Comparison of ENCODE assay signal across 21 cellular contexts in genomic region chr22:23283591-23284503, GRCh38.
A peak's percentile ranks its signal among the peaks of the same experiment; 100 is the strongest.
DNase-seq lines count a peak whose midpoint lies in the region; TF ChIP-seq lines count a peak whose summit lies in the region.
"Had no signal": no experiment of that assay in that cellular context is flagged by ENCODE, and none has a peak within 500 bp of the region (broad histone marks: within the 10 kb centered on the region; RNA-seq: fewer than 3 reads in every experiment).

No MANE protein-coding gene starts in this region.

- H3K27ac ChIP-seq in esophagus muscularis mucosa (replicated peaks in 1 of 4) (peak overlapping the region; percentile 83 to 90 (median 88)), muscle layer of duodenum (ENCODE audit: low read length) (peak overlapping the region; percentile 1), tibial nerve (peak overlapping the region; percentile 69 to 91 (median 82)), MM.1S (ENCODE audit: low read length) (no peak overlapping the region), H9 (ENCODE audit: insufficient read length, low read depth, low read length) (no peak overlapping the region)
- H3K27ac ChIP-seq: neural progenitor cell had no signal

- TF ChIP-seq EP300 in esophagus muscularis mucosa (IDR thresholded peaks at IDR 0.05), result peak; percentile 76
- peak; percentile 91 to 94 for TF ChIP-seq EP300 in tibial nerve (IDR thresholded peaks at IDR 0.05)

- H2BK15ac ChIP-seq in H9 (ENCODE audit: low read depth, low read length), result no peak overlapping the region

- no peak overlapping the region for H3K14ac ChIP-seq in H9 (ENCODE audit: insufficient read depth, low read length)

- H3K27me3 ChIP-seq in esophagus muscularis mucosa (no peaks in the 10 kb centered on the region), muscle layer of duodenum (ENCODE audit: low read depth, low read length) (no peaks in the 10 kb centered on the region), tibial nerve (no peaks in the 10 kb centered on the region), MM.1S (replicated peaks; ENCODE audit: insufficient read depth, low read length) (no peaks in the 10 kb centered on the region), H9 (ENCODE audit: insufficient read depth, low read length) (no peaks in the 10 kb centered on the region)
- H3K27me3 ChIP-seq: neural progenitor cell had no signal

- no peak overlapping the region for H4K5ac ChIP-seq in H9 (ENCODE audit: insufficient read length, low read depth, low read length)

- no peak overlapping the region for H3K27ac Mint-ChIP-seq in H9
- H3K27ac Mint-ChIP-seq: activated CD4-positive, alpha-beta memory T cell treated with anti-CD3 and anti-CD28 coated beads, Interleukin-2, amount 10 ng/mL, durations not matched to agents 7 days and 5 days; activated naive CD8-positive, alpha-beta T cell treated with anti-CD3 and anti-CD28 coated beads, Interleukin-2, amount 10 ng/mL, durations not matched to agents 7 days and 5 days; activated T-cell treated with anti-CD3 and anti-CD28 coated beads, Interleukin-2, amount 50 U/mL, for 72 hours; neural progenitor cell; T-helper 17 cell had no signal

- no peak overlapping the region for H3K18ac ChIP-seq in H9 (ENCODE audit: insufficient read length, low read depth, low read length)

- peaks cover 5 to 62% (median 55%) of the 10 kb centered on the region in 3 experiments; a peak in 6 of 7 replicates for H3K36me3 Mint-ChIP-seq in H9 (ENCODE audit: insufficient read depth in 1 of 3, low read depth in 3 of 3)
- H3K36me3 Mint-ChIP-seq: activated naive CD8-positive, alpha-beta T cell treated with anti-CD3 and anti-CD28 coated beads, Interleukin-2, amount 10 ng/mL, durations not matched to agents 7 days and 5 days had no signal

- no peaks in the 10 kb centered on the region for H3K79me1 ChIP-seq in H9 (ENCODE audit: insufficient read depth, low read depth, low read length, poor library complexity, severe bottlenecking)

- no peak overlapping the region for H2AK5ac ChIP-seq in H9 (ENCODE audit: insufficient read length, low read length)

- H3K27me3 Mint-ChIP-seq in H9 (ENCODE audit: low read depth), result no peaks in the 10 kb centered on the region
- H3K27me3 Mint-ChIP-seq: activated CD4-positive, alpha-beta memory T cell treated with anti-CD3 and anti-CD28 coated beads, Interleukin-2, amount 10 ng/mL, durations not matched to agents 7 days and 5 days; activated naive CD8-positive, alpha-beta T cell treated with anti-CD3 and anti-CD28 coated beads, Interleukin-2, amount 10 ng/mL, durations not matched to agents 7 days and 5 days; stimulated activated naive CD8-positive, alpha-beta T cell treated with anti-CD3 and anti-CD28 coated beads, Interleukin-15, amount 100 ng/mL, for 72 hours; T-helper 17 cell had no signal

- H3K4me3 Mint-ChIP-seq in H9, result no peak overlapping the region
- H3K4me3 Mint-ChIP-seq: activated CD4-positive, alpha-beta memory T cell treated with anti-CD3 and anti-CD28 coated beads, Interleukin-2, amount 10 ng/mL, durations not matched to agents 7 days and 5 days; activated naive CD8-positive, alpha-beta T cell treated with anti-CD3 and anti-CD28 coated beads, Interleukin-2, amount 10 ng/mL, durations not matched to agents 7 days and 5 days; activated T-cell treated with anti-CD3 and anti-CD28 coated beads, Interleukin-2, amount 50 U/mL, for 72 hours; immature natural killer cell; neural progenitor cell; stimulated activated naive CD8-positive, alpha-beta T cell treated with anti-CD3 and anti-CD28 coated beads, Interleukin-15, amount 100 ng/mL, for 72 hours; T-helper 17 cell had no signal

- H2BK12ac ChIP-seq in H9 (ENCODE audit: insufficient read length, low read depth, low read length), result no peak overlapping the region

- H2BK20ac ChIP-seq in H9 (ENCODE audit: low read depth, low read length, poor library complexity, severe bottlenecking), result no peak overlapping the region

- intact Hi-C loops in esophagus muscularis mucosa (cut with DNase I), result no loop called here

- H3F3A ChIP-seq in MM.1S (ENCODE audit: insufficient read depth, low read length), result peaks cover 10% of the 10 kb centered on the region; the same call in 1 of the 2 replicates

- DNase-seq in amniotic epithelial cell (ENCODE audit: low read depth) (peak; percentile 68), esophagus muscularis mucosa (ENCODE audit: extremely low spot score) (no peak), tibial nerve (ENCODE audit: low spot score in 2 of 2) (peak in 1 of 2 donors; percentile 51), MM.1S (no peak), H9 (no peak)
- DNase-seq in activated CD4-positive, alpha-beta T cell treated with anti-CD3 and anti-CD28 coated beads for 1 hour, result no peak
- DNase-seq: activated CD4-positive, alpha-beta memory T cell treated with anti-CD3 and anti-CD28 coated beads, Interleukin-2, amount 10 ng/mL, durations not matched to agents 7 days and 5 days; activated naive CD8-positive, alpha-beta T cell treated with anti-CD3 and anti-CD28 coated beads, Interleukin-2, amount 10 ng/mL, durations not matched to agents 7 days and 5 days; activated T-cell treated with anti-CD3 and anti-CD28 coated beads, Interleukin-2, amount 50 U/mL, for 72 hours; AML-193; COR-L47; GOT3; immature natural killer cell; mesendoderm; NCI-H1930; NCI-H510A; SHP77 treated with DMSO at 0.1 percent for 48 hours; stimulated activated naive CD8-positive, alpha-beta T cell treated with anti-CD3 and anti-CD28 coated beads, Interleukin-15, amount 100 ng/mL, for 72 hours; T-helper 17 cell had no signal

- H3K79me2 ChIP-seq in MM.1S (ENCODE audit: low read length) (peaks cover 52% of the 10 kb centered on the region), H9 (ENCODE audit: insufficient read depth, low read length) (no peaks in the 10 kb centered on the region)

- H3K4me2 ChIP-seq in MM.1S (ENCODE audit: low read depth, low read length), result no peak overlapping the region
- H3K4me2 ChIP-seq in H9 (ENCODE audit: insufficient read depth, insufficient read length, low read length), result no peak overlapping the region
- H3K4me2 ChIP-seq: neural progenitor cell had no signal

- no peak overlapping the region for H2BK120ac ChIP-seq in H9 (ENCODE audit: low read depth, low read length, poor library complexity, severe bottlenecking)

- H2AFZ ChIP-seq in MM.1S (ENCODE audit: low read length), result no peak overlapping the region
- H2AFZ ChIP-seq in H9 (ENCODE audit: low read length), result no peak overlapping the region
- H2AFZ ChIP-seq: neural progenitor cell had no signal

- H3K4ac ChIP-seq in H9 (ENCODE audit: low read depth, low read length), result no peak overlapping the region

- no peaks in the 10 kb centered on the region for H3K9me2 ChIP-seq in MM.1S (replicated peaks; ENCODE audit: insufficient read depth, low read length)

- 0 out of 4 replicates have a peak, but pooled peaks cover 0 to 2% of the 10 kb centered on the region in 2 experiments for H3K4me1 Mint-ChIP-seq in H9

- no peaks in the 10 kb centered on the region for H3K23me2 ChIP-seq in H9 (ENCODE audit: insufficient read length, low read depth, low read length, poor library complexity, severe bottlenecking)

- no peaks in the 10 kb centered on the region for H4K20me1 ChIP-seq in MM.1S (ENCODE audit: insufficient read depth, low read length)
- no peaks in the 10 kb centered on the region for H4K20me1 ChIP-seq in H9 (ENCODE audit: control insufficient read depth, insufficient read depth, insufficient read length)

- no peak overlapping the region for H3K23ac ChIP-seq in H9 (ENCODE audit: insufficient read length, low read depth, low read length)

- no peak overlapping the region for H4K8ac ChIP-seq in H9 (replicated peaks; ENCODE audit: insufficient read length, low read depth, low read length)

- no peak for TF ChIP-seq CTCF in esophagus muscularis mucosa (IDR thresholded peaks at IDR 0.05)
- no peak for TF ChIP-seq CTCF in tibial nerve (IDR thresholded peaks at IDR 0.05)
- TF ChIP-seq CTCF in MM.1S (IDR thresholded peaks at IDR 0.05; ENCODE audit: low read length), result no peak
- no peak for TF ChIP-seq CTCF in H9 (conservative IDR thresholded peaks at IDR 0.05)

- H3K4me1 ChIP-seq in esophagus muscularis mucosa (peaks cover 38 to 76% (median 75%) of the 10 kb centered on the region in 4 donors), muscle layer of duodenum (ENCODE audit: control insufficient read depth in 1 of 2, insufficient read depth in 2 of 2, low read length in 2 of 2) (peaks cover 0 to 17% of the 10 kb centered on the region in 2 donors), tibial nerve (peaks cover 0 to 73% (median 47%) of the 10 kb centered on the region in 4 donors), MM.1S (ENCODE audit: low read length) (peaks cover 23% of the 10 kb centered on the region), H9 (ENCODE audit: insufficient read depth, low read length) (no peaks in the 10 kb centered on the region)

- H4K91ac ChIP-seq in H9 (ENCODE audit: insufficient read length, low read depth, low read length), result no peak overlapping the region

- H3K9ac ChIP-seq in MM.1S (ENCODE audit: low read length) (no peak overlapping the region), H9 (ENCODE audit: extremely low read depth, insufficient read length, low read length) (no peak overlapping the region)
- H3K9ac ChIP-seq: neural progenitor cell had no signal

- TF ChIP-seq POLR2A in esophagus muscularis mucosa (IDR thresholded peaks at IDR 0.05; ENCODE audit: low read depth) (no peak), tibial nerve (IDR thresholded peaks at IDR 0.05) (no peak)

- no peak overlapping the region for H3T11ph ChIP-seq in H9 (ENCODE audit: low read length)

- no peak overlapping the region for H3K56ac ChIP-seq in H9 (ENCODE audit: insufficient read length, low read depth, low read length)

- H3K36me3 ChIP-seq in esophagus muscularis mucosa (peaks cover 6 to 78% (median 69%) of the 10 kb centered on the region in 4 donors), muscle layer of duodenum (ENCODE audit: control insufficient read depth in 1 of 2, insufficient read depth in 2 of 2, low read length in 2 of 2) (peaks cover 4 to 37% of the 10 kb centered on the region in 2 donors), tibial nerve (peaks cover 0 to 61% (median 0%) of the 10 kb centered on the region in 3 donors), MM.1S (replicated peaks; ENCODE audit: insufficient read depth, low read length) (no peaks in the 10 kb centered on the region)
- H3K36me3 ChIP-seq: neural progenitor cell had no signal

- H3K9me3 Mint-ChIP-seq in H9, result no peaks in the 10 kb centered on the region; a peak in 2 of 5 replicates
- H3K9me3 Mint-ChIP-seq: activated CD4-positive, alpha-beta memory T cell treated with anti-CD3 and anti-CD28 coated beads, Interleukin-2, amount 10 ng/mL, durations not matched to agents 7 days and 5 days; activated naive CD8-positive, alpha-beta T cell treated with anti-CD3 and anti-CD28 coated beads, Interleukin-2, amount 10 ng/mL, durations not matched to agents 7 days and 5 days; activated T-cell treated with anti-CD3 and anti-CD28 coated beads, Interleukin-2, amount 50 U/mL, for 72 hours; immature natural killer cell; neural progenitor cell; stimulated activated naive CD8-positive, alpha-beta T cell treated with anti-CD3 and anti-CD28 coated beads, Interleukin-15, amount 100 ng/mL, for 72 hours had no signal

- H3K9me3 ChIP-seq in esophagus muscularis mucosa, result no peaks in the 10 kb centered on the region
- no peaks in the 10 kb centered on the region for H3K9me3 ChIP-seq in muscle layer of duodenum (ENCODE audit: control insufficient read depth in 1 of 2, low read length in 2 of 2)
- H3K9me3 ChIP-seq in tibial nerve, result no peaks in the 10 kb centered on the region
- H3K9me3 ChIP-seq in MM.1S (replicated peaks; ENCODE audit: insufficient read depth, low read length), result no peaks in the 10 kb centered on the region
- H3K9me3 ChIP-seq in H9 (ENCODE audit: control insufficient read depth, low read depth, low read length), result no peaks in the 10 kb centered on the region

- no peak overlapping the region for H2BK5ac ChIP-seq in H9 (ENCODE audit: insufficient read length, low read length)

- 86% methylated on average over 12 of the region's 22 CpGs for WGBS in esophagus muscularis mucosa
- 59 to 66% methylated on average over 19 to 21 of the region's 22 CpGs for WGBS in tibial nerve, 2 donors
- WGBS in H9 (ENCODE audit: extremely low coverage, insufficient read length, low lambda C conversion rate), result no CpG with 5 or more reads among the region's 22 CpGs

- H3K4me3 ChIP-seq in esophagus muscularis mucosa, result no peak overlapping the region
- H3K4me3 ChIP-seq in muscle layer of duodenum (ENCODE audit: low read depth in 1 of 2, low read length in 2 of 2), result no peak overlapping the region
- H3K4me3 ChIP-seq in tibial nerve, result peak overlapping the region in 2 of 4 donors; percentile 0 to 18
- H3K4me3 ChIP-seq in MM.1S (ENCODE audit: low read length), result no peak overlapping the region
- H3K4me3 ChIP-seq: neural progenitor cell had no signal

Comparison
In these comparisons a context has a peak if more than half of its experiments do, and no peak if none do; other contexts are left out.
1. H3K27ac ChIP-seq: peak in esophagus muscularis mucosa (4 of 4), muscle layer of duodenum (single experiment) and tibial nerve (4 of 4); none in MM.1S (single experiment) and H9 (single experiment).